12 cellular contexts compared by ENCODE assay signal in genomic region chr12:63955831-63956685, GRCh38.
A peak's percentile ranks its signal among the peaks of the same experiment; 100 is the strongest.
DNase-seq lines count a peak whose midpoint lies in the region; ATAC-seq, FAIRE-seq and TF ChIP-seq lines count a peak whose summit lies in the region.
"Had no signal": no experiment of that assay in that cellular context is flagged by ENCODE, and none has a peak within 500 bp of the region (broad histone marks: within the 10 kb centered on the region; RNA-seq: fewer than 3 reads in every experiment).

No MANE protein-coding gene starts in this region.

- no peaks in the 10 kb centered on the region for H3K9me3 ChIP-seq in RWPE2 (ENCODE audit: severe bottlenecking)
- H3K9me3 ChIP-seq in left ventricle myocardium inferior (replicated peaks): no peaks in the 10 kb centered on the region
- H3K9me3 ChIP-seq in sigmoid colon: no peaks in the 10 kb centered on the region

- H3K27ac ChIP-seq in RWPE2 (ENCODE audit: poor library complexity, severe bottlenecking) (peak overlapping the region; percentile 42), left ventricle myocardium inferior (replicated peaks) (peak overlapping the region; percentile 75), sigmoid colon (peak overlapping the region; percentile 37 to 60 (median 55))

- TF ChIP-seq CTCF in RWPE2 (IDR thresholded peaks at IDR 0.05; ENCODE audit: poor library complexity, severe bottlenecking): no peak
- no peak for TF ChIP-seq CTCF in left ventricle myocardium inferior (IDR thresholded peaks at IDR 0.05; ENCODE audit: borderline replicate concordance)
- TF ChIP-seq CTCF in sigmoid colon (IDR thresholded peaks at IDR 0.05): no peak

- intact Hi-C loops in left ventricle myocardium inferior (cut with micrococcal nuclease): no loop called here
- intact Hi-C loops in sigmoid colon (cut with DNase I): no loop called here

- H3K27me3 ChIP-seq in RWPE2 (ENCODE audit: insufficient read depth, poor library complexity, severe bottlenecking) (no peaks in the 10 kb centered on the region), left ventricle myocardium inferior (ENCODE audit: low read depth) (no peaks in the 10 kb centered on the region), sigmoid colon (no peaks in the 10 kb centered on the region)

- DNase-seq in GM12891 (ENCODE audit: insufficient read length, low spot score) (no peak), RWPE2 (ENCODE audit: low spot score) (no peak), left ventricle myocardium inferior (no peak), sigmoid colon (peak; percentile 83), cortex of kidney (lab: John Stamatoyannopoulos, UW) (no peak), NCI-H2227 (lab: John Stamatoyannopoulos, UW; ENCODE audit: unreplicated experiment) (no peak), ecto neural progenitor cell (ENCODE audit: low spot score) (no peak)
- DNase-seq in stimulated activated CD4-positive, alpha-beta T cell treated with anti-CD3 and anti-CD28 coated beads, Interleukin-4, amount 100 ng/mL, for 1 hour: no peak
- DNase-seq: NCI-H82; stimulated activated CD4-positive, alpha-beta T cell treated with anti-CD3 and anti-CD28 coated beads, Interleukin-2, amount 100 ng/mL, for 48 hours had no signal

- peaks cover 11% of the 10 kb centered on the region for H3K4me1 ChIP-seq in RWPE2 (ENCODE audit: insufficient read depth, poor library complexity, severe bottlenecking)
- peaks cover 15% of the 10 kb centered on the region for H3K4me1 ChIP-seq in left ventricle myocardium inferior
- peaks cover 0 to 7% (median 3%) of the 10 kb centered on the region in 4 donors for H3K4me1 ChIP-seq in sigmoid colon

- peak; percentile 70 for ATAC-seq in RWPE2 (ENCODE audit: low read depth)

- WGBS in sigmoid colon, 2 donors: 67 to 77% methylated on average over 9 of the region's 9 CpGs

- no peaks in the 10 kb centered on the region; the same call in 1 of the 2 replicates for H3K36me3 ChIP-seq in RWPE2 (ENCODE audit: low read depth)
- no peaks in the 10 kb centered on the region for H3K36me3 ChIP-seq in left ventricle myocardium inferior
- H3K36me3 ChIP-seq in sigmoid colon: no peaks in the 10 kb centered on the region

- TF ChIP-seq EP300 in sigmoid colon (IDR thresholded peaks at IDR 0.05): peak in 2 of 4 donors; percentile 70 to 79

- TF ChIP-seq POLR2A in GM12891 (IDR thresholded peaks at IDR 0.05; ENCODE audit: low read depth, low read length) (no peak), sigmoid colon (IDR thresholded peaks at IDR 0.05) (no peak)

- no peak for FAIRE-seq in GM12891 (lab: Jason Lieb, UNC)
- FAIRE-seq: D721Med, islet of Langerhans had no signal

- H3K4me3 ChIP-seq in RWPE2 (ENCODE audit: severe bottlenecking) (no peak overlapping the region), left ventricle myocardium inferior (no peak overlapping the region), sigmoid colon (no peak overlapping the region)

TF ChIP-seq in GM12891, 5 proteins besides CTCF, POLR2A, EP300 and RAD21:
- TF ChIP-seq SPI1 (IDR thresholded peaks at IDR 0.05; ENCODE audit: low read depth, low read length): peak; percentile 65
- TF ChIP-seq POLR2AphosphoS5 (IDR thresholded peaks at IDR 0.05; ENCODE audit: low read depth, low read length): no peak
